Comparison of ENCODE assay signal across 27 cellular contexts in the genomic region with DNA sequence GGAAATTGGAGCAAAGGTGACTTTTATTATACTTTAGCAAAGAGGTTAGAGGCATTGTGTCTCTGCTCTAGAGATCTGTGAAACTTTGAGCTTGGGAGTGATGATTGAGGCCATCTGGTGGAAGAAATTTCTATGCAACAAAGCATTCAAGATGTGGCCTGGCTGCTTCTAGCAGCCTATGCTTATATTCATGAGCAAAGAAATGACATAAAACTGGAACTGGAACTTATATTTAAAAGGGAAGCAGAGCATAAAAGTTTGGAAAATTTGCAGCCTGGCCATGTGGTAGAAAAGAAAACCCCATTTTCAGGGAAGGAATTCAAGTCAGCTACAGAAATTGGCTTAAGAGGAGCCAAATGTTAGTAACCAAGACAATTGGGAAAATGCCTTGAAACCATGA.
"Had no signal": no experiment of that assay in that cellular context is flagged by ENCODE, and none has a peak within 500 bp of the region (broad histone marks: within the 10 kb centered on the region; RNA-seq: fewer than 3 reads in every experiment).

No MANE protein-coding gene starts in this region.

- FAIRE-seq: keratinocyte, small intestine had no signal

- H3K4me3 ChIP-seq: breast epithelium, gastroesophageal sphincter, hepatocyte, ovary, prostate gland, sigmoid colon, uterus had no signal

- H3K27me3 ChIP-seq: breast epithelium, hepatocyte, ovary, sigmoid colon, uterus had no signal

- H3K4me2 ChIP-seq: hepatocyte had no signal

- H3K4me1 ChIP-seq: breast epithelium, gastroesophageal sphincter, prostate gland, sigmoid colon, uterus had no signal

- H3K9me3 ChIP-seq: prostate gland had no signal

- H3K27ac ChIP-seq: breast epithelium, epithelial cell of prostate, gastroesophageal sphincter, hepatocyte, ovary, prostate gland, sigmoid colon, uterus had no signal

- H2AFZ ChIP-seq: hepatocyte had no signal

- ATAC-seq: activated CD8-positive, alpha-beta T cell treated with anti-CD3 and anti-CD28 coated beads for 36 hours; activated naive CD8-positive, alpha-beta T cell treated with anti-CD3 and anti-CD28 coated beads, Interleukin-2, amount 50 U/mL, for 24 hours; activated T-cell treated with anti-CD3 and anti-CD28 coated beads, Interleukin-2, amount 50 U/mL, for 4 hours; gastroesophageal sphincter; left cardiac atrium; left ventricle myocardium superior; naive thymus-derived CD4-positive, alpha-beta T cell; stimulated activated memory B cell treated with anti-CD40 and anti-IgM and Interleukin-4, amounts not matched to agents 10 μg/mL and 1 μg/mL and 100 μg/mL, for 72 hours; stimulated activated naive CD8-positive, alpha-beta T cell treated with anti-CD3 and anti-CD28 coated beads, Interleukin-15, amount 100 ng/mL, for 72 hours had no signal

- H3K79me2 ChIP-seq: hepatocyte had no signal

- H3K36me3 ChIP-seq: breast epithelium, gastroesophageal sphincter, ovary, prostate gland, sigmoid colon, uterus had no signal

- DNase-seq: activated CD4-positive, alpha-beta T cell treated with anti-CD3 and anti-CD28 coated beads for 1 hour; activated CD4-positive, alpha-beta T cell treated with anti-CD3 and anti-CD28 coated beads, Interleukin-2, amount 10 ng/mL, durations not matched to agents 7 days and 5 days; activated CD8-positive, alpha-beta T cell treated with anti-CD3 and anti-CD28 coated beads for 36 hours; activated naive CD8-positive, alpha-beta T cell treated with anti-CD3 and anti-CD28 coated beads, Interleukin-2, amount 50 U/mL, for 24 hours; activated T-cell treated with anti-CD3 and anti-CD28 coated beads, Interleukin-2, amount 50 U/mL, for 4 hours; amygdala; central memory CD4-positive, alpha-beta T cell; left cardiac atrium; left ventricle myocardium superior; mammary epithelial cell; midbrain; naive thymus-derived CD4-positive, alpha-beta T cell; ovary; sigmoid colon; small intestine; stimulated activated CD4-positive, alpha-beta T cell treated with anti-CD3 and anti-CD28 coated beads, Interleukin-4, amount 100 ng/mL, for 24 hours; stimulated activated naive CD8-positive, alpha-beta T cell treated with anti-CD3 and anti-CD28 coated beads, Interleukin-15, amount 100 ng/mL, for 72 hours; substantia nigra; T-helper 2 cell; uterus had no signal
